7 cellular contexts compared by ENCODE assay signal in the genomic region with DNA sequence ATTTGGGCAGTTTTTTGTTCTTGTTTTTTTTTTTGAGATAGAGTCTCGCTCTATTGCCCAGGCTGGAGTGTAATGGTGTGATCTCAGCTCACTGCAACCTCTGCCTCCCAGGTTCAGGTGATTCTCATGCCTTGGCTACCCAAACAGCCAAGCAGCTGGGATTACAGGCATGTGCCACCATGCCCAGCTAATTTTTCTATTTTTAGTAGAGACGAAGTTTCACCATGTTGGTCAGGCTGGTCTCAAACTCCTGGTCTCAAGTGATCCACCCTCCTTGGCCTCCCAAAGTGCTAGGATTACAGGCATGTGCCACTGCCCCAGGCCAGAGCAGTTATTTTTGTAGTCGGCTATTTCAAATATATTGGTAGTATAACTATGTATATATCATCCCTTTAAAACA. TPM values are rescaled to one million over a fixed set of nuclear protein-coding genes. Genes with fewer than 3 reads are reported as not detected.
DNase-seq lines count a peak whose midpoint lies in the region; ATAC-seq and TF ChIP-seq lines count a peak whose summit lies in the region.
"Not testable (repeated sequence)": the region's sequence is repeated elsewhere in the genome, so short reads cannot be mapped to it uniquely, and the experiment has no call there.
"Had no signal": no experiment of that assay in that cellular context is flagged by ENCODE, and none has a peak within 500 bp of the region (broad histone marks: within the 10 kb centered on the region; RNA-seq: fewer than 3 reads in every experiment).

No MANE protein-coding gene starts in this region.

- peaks cover 18 to 88% of the 10 kb centered on the region in 2 donors for H3K36me3 ChIP-seq in psoas muscle (ENCODE audit: insufficient read depth in 1 of 2, low read depth in 1 of 2)
- H3K36me3 ChIP-seq in skeletal muscle tissue (ENCODE audit: control insufficient read depth in 3 of 3, insufficient read depth in 3 of 3, low read length in 3 of 3): peaks cover 13 to 48% (median 39%) of the 10 kb centered on the region in 3 donors

- peak overlapping the region; percentile 33 for H3K27ac Mint-ChIP-seq in activated T-cell treated with anti-CD3 and anti-CD28 coated beads, Interleukin-2, amount 50 U/mL, for 72 hours

- not testable (repeated sequence) for H3K9me3 Mint-ChIP-seq in activated T-cell treated with anti-CD3 and anti-CD28 coated beads, Interleukin-2, amount 50 U/mL, for 72 hours

- H3K4me3 Mint-ChIP-seq in activated T-cell treated with anti-CD3 and anti-CD28 coated beads, Interleukin-2, amount 50 U/mL, for 72 hours: not testable (repeated sequence)

- H3K4me1 ChIP-seq in psoas muscle; skeletal muscle tissue (ENCODE audit: control insufficient read depth in 3 of 3, insufficient read depth in 3 of 3, low read length in 3 of 3): not testable (repeated sequence)

- DNase-seq in activated T-cell treated with anti-CD3 and anti-CD28 coated beads, Interleukin-2, amount 50 U/mL, for 72 hours; psoas muscle: not testable (repeated sequence)
- peak; percentile 10 for DNase-seq in islet precursor cell

- intact Hi-C loops in psoas muscle (cut with DNase I): not testable (repeated sequence)

- not testable (repeated sequence) for H3K4me3 ChIP-seq in psoas muscle; skeletal muscle tissue (ENCODE audit: low read length in 3 of 3)

- WGBS in psoas muscle, 3 donors: 42 to 48% (median 44%) methylated on average over 3 of the region's 3 CpGs

- H3K27me3 Mint-ChIP-seq in activated T-cell treated with anti-CD3 and anti-CD28 coated beads, Interleukin-2, amount 50 U/mL, for 72 hours (ENCODE audit: low read depth): not testable (repeated sequence)

- H3K9ac ChIP-seq in skeletal muscle tissue (ENCODE audit: low read depth in 1 of 3, low read length in 3 of 3): not testable (repeated sequence)

- peaks cover 2 to 11% of the 10 kb centered on the region in 2 donors for H3K36me3 Mint-ChIP-seq in activated T-cell treated with anti-CD3 and anti-CD28 coated beads, Interleukin-2, amount 50 U/mL, for 72 hours (ENCODE audit: insufficient read depth in 2 of 2)

- not testable (repeated sequence) for TF ChIP-seq CTCF in VCaP (conservative IDR thresholded peaks at IDR 0.05); psoas muscle (IDR thresholded peaks at IDR 0.05)

- not testable (repeated sequence) for H3K9me3 ChIP-seq in psoas muscle; skeletal muscle tissue (ENCODE audit: control insufficient read depth in 3 of 3, low read length in 3 of 3)

- H3K27ac ChIP-seq in VCaP (peak overlapping the region; percentile 38), psoas muscle (peak overlapping the region; percentile 76), skeletal muscle tissue (ENCODE audit: low read depth, low read length) (peak overlapping the region; percentile 43)

- not testable (repeated sequence) for H3K4me1 Mint-ChIP-seq in activated T-cell treated with anti-CD3 and anti-CD28 coated beads, Interleukin-2, amount 50 U/mL, for 72 hours (ENCODE audit: low read depth)

- not testable (repeated sequence) for ATAC-seq in activated T-cell treated with anti-CD3 and anti-CD28 coated beads, Interleukin-2, amount 50 U/mL, for 72 hours (replicated peaks in 1 of 2)
- peak; percentile 57 to 86 (median 74) for ATAC-seq in psoas muscle

- not testable (repeated sequence) for H3K27me3 ChIP-seq in psoas muscle (ENCODE audit: insufficient read depth in 3 of 3, low read length in 2 of 3); skeletal muscle tissue (ENCODE audit: control insufficient read depth in 3 of 3, insufficient read depth in 3 of 3, low read length in 3 of 3)

RNA-seq across cellular contexts. Expression of gene AP3S2, which starts 8.6 kb away (rescaled TPM):
- 10 to 100 TPM; 28.5 to 40.2 TPM for total RNA-seq in activated T-cell treated with anti-CD3 and anti-CD28 coated beads, Interleukin-2, amount 50 U/mL, for 72 hours
- total RNA-seq in psoas muscle (10 to 100 TPM; 40.6 to 61.0 (median 46.6) TPM), skeletal muscle tissue (51.7 TPM)
- 10 to 100 TPM; 18.0 to 74.3 (median 26.6) TPM for polyA plus RNA-seq in psoas muscle

RNA-seq across cellular contexts. Expression of gene ARPIN, which starts 27.6 kb away (rescaled TPM):
- total RNA-seq in activated T-cell treated with anti-CD3 and anti-CD28 coated beads, Interleukin-2, amount 50 U/mL, for 72 hours: not detected
- 10 to 100 TPM in 1 of 4 donors, 1 to 10 TPM in 3; 5.3 to 10.3 (median 9.7) TPM for total RNA-seq in psoas muscle
- 1 to 10 TPM; 3.5 to 8.9 (median 4.3) TPM for polyA plus RNA-seq in psoas muscle
- total RNA-seq in skeletal muscle tissue: 13.0 TPM
- total RNA-seq: CD4-positive, alpha-beta T cell; CD8-positive, alpha-beta T cell had no signal

Comparison
In these comparisons a context has a peak if more than half of its experiments do, and no peak if none do; other contexts are left out.
1. RNA of gene ARPIN, which starts 27.6 kb away (total RNA-seq): 13.0 TPM in skeletal muscle tissue (single experiment) and 5.3 to 10.3 TPM in psoas muscle; not detected in activated T-cell treated with anti-CD3 and anti-CD28 coated beads, Interleukin-2, amount 50 U/mL, for 72 hours; every median in the first group is over 4 times any median in the second.
2. Peak in every context shown above with its lines, with median percentiles within 50 percentile points of each other: H3K27ac ChIP-seq.